Comparison of ENCODE assay signal across 25 cellular contexts in genomic region chr7:57328963-57329362, GRCh38.
"Had no signal": no experiment of that assay in that cellular context is flagged by ENCODE, and none has a peak within 500 bp of the region (broad histone marks: within the 10 kb centered on the region; RNA-seq: fewer than 3 reads in every experiment).

No MANE protein-coding gene starts in this region.

- H3K27ac ChIP-seq: ascending aorta, breast epithelium, cardiac muscle cell, epithelial cell of prostate had no signal

- H3K27me3 ChIP-seq: ascending aorta, breast epithelium, cardiac muscle cell had no signal

- H3K4me3 ChIP-seq: ascending aorta, breast epithelium, cardiac muscle cell had no signal

- ATAC-seq: activated CD4-positive, alpha-beta T cell treated with anti-CD3 and anti-CD28 coated beads for 36 hours; activated CD8-positive, alpha-beta memory T cell treated with anti-CD3 and anti-CD28 coated beads, Interleukin-2, amount 10 ng/mL, durations not matched to agents 7 days and 5 days; activated CD8-positive, alpha-beta T cell treated with anti-CD3 and anti-CD28 coated beads, Interleukin-2, amount 10 ng/mL, durations not matched to agents 7 days and 5 days; activated naive CD4-positive, alpha-beta T cell treated with anti-CD3 and anti-CD28 coated beads, Interleukin-2, amount 50 U/mL, for 72 hours; effector memory CD8-positive, alpha-beta T cell had no signal

- H3K4me1 ChIP-seq: ascending aorta, breast epithelium had no signal

- H3K36me3 ChIP-seq: ascending aorta, breast epithelium, cardiac muscle cell had no signal

- DNase-seq: activated CD4-positive, alpha-beta memory T cell treated with anti-CD3 and anti-CD28 coated beads for 36 hours; activated CD4-positive, alpha-beta T cell treated with anti-CD3 and anti-CD28 coated beads for 36 hours; activated CD4-positive, alpha-beta T cell treated with anti-CD3 and anti-CD28 coated beads, Interleukin-2, amount 10 ng/mL, durations not matched to agents 24 days and 14 days; activated CD4-positive, CD25-positive, alpha-beta regulatory T cell; activated CD4-positive, CD25-positive, alpha-beta regulatory T cell treated with anti-CD3 and anti-CD28 coated beads, Interleukin-2, amount 50 U/mL, for 72 hours; activated CD8-positive, alpha-beta memory T cell treated with anti-CD3 and anti-CD28 coated beads, Interleukin-2, amount 10 ng/mL, durations not matched to agents 7 days and 5 days; activated CD8-positive, alpha-beta memory T cell treated with anti-CD3 and anti-CD28 coated beads, Interleukin-2, amount 50 U/mL, for 4 hours; activated CD8-positive, alpha-beta T cell treated with anti-CD3 and anti-CD28 coated beads, Interleukin-2, amount 10 ng/mL, durations not matched to agents 7 days and 5 days; activated effector memory CD4-positive, alpha-beta T cell treated with anti-CD3 and anti-CD28 coated beads, Interleukin-2, amount 50 U/mL, for 16 hours; activated naive CD4-positive, alpha-beta T cell; activated naive CD4-positive, alpha-beta T cell treated with anti-CD3 and anti-CD28 coated beads, Interleukin-2, amount 10 ng/mL, durations not matched to agents 7 days and 5 days; activated naive CD8-positive, alpha-beta T cell treated with anti-CD3 and anti-CD28 coated beads, Interleukin-2, amount 10 ng/mL, durations not matched to agents 7 days and 5 days; activated T-cell treated with anti-CD3 and anti-CD28 coated beads, Interleukin-2, amount 50 U/mL, for 1 hour; activated T-cell treated with anti-CD3 and anti-CD28 coated beads, Interleukin-2, amount 50 U/mL, for 48 hours; cortex of kidney; dermis blood vessel endothelial cell; effector CD4-positive, alpha-beta T cell; effector memory CD8-positive, alpha-beta T cell; foreskin fibroblast; T-helper 2 cell had no signal
